ENCODE assay signal across 9 cellular contexts in the genomic region with DNA sequence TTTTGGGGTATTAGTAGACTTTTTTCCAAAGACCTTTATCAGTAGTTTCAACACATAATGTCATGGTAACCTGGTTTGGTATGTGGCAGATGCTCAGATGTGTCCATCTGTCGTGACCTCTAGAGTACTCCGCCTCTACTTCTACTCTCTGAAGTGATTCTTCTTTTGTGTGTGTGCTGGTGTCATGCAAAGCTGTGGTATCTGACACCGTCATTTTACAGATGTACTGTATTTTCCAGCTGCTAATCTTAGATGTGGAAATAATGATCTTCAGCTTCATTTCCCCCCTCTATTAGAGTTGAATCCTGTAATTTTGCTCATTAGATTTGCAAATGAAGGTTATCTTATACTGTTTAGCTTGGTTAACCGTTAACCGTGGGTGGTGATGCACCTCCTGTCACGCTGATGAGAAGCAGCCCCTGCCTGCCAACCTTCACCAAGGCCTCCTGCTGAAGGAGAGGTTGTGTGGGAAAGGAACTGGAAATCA.
A peak's percentile ranks its signal among the peaks of the same experiment; 100 is the strongest.
DNase-seq lines count a peak whose midpoint lies in the region; ATAC-seq and TF ChIP-seq lines count a peak whose summit lies in the region.
"Had no signal": no experiment of that assay in that cellular context is flagged by ENCODE, and none has a peak within 500 bp of the region (broad histone marks: within the 10 kb centered on the region; RNA-seq: fewer than 3 reads in every experiment).

No MANE protein-coding gene starts in this region.

- CTCF ChIA-PET in A673 (lab: Charles Lee): no interaction called here

- intact Hi-C loops in A673 (cut with micrococcal nuclease; ENCODE audit: unreplicated experiment): no loop called here

- peak; percentile 59 for DNase-seq in ELF-1 (ENCODE audit: low read depth, low spot score)
- peak; percentile 60 for DNase-seq in fibroblast of villous mesenchyme (ENCODE audit: low read depth)
- no peak for DNase-seq in A673 (ENCODE audit: low spot score)
- no peak for DNase-seq in HK-2 (ENCODE audit: unreplicated experiment)
- no peak for DNase-seq in HAP-1 (ENCODE audit: low spot score in 2 of 2)
- DNase-seq in activated CD4-positive, CD25-positive, alpha-beta regulatory T cell treated with anti-CD3 and anti-CD28 coated beads, Interleukin-2, amount 50 U/mL, for 72 hours: no peak
- DNase-seq: effector CD8-positive, alpha-beta T cell had no signal

- BruUV-seq in A673 (replicated peaks; lab: Mats Ljungman, UMichigan): no TSS peak

- peak; percentile 86 for ATAC-seq in GM19397 (IDR thresholded peaks at IDR 0.05; ENCODE audit: unreplicated experiment)
- ATAC-seq in HG03354 (IDR thresholded peaks at IDR 0.05; ENCODE audit: poor library complexity, severe bottlenecking, unreplicated experiment): peak; percentile 97

- H3K36me3 ChIP-seq in A673 (ENCODE audit: insufficient read depth, low read length, poor library complexity, severe bottlenecking): no peaks in the 10 kb centered on the region
- H3K36me3 ChIP-seq in HAP-1 (replicated peaks): no peaks in the 10 kb centered on the region

- no peak overlapping the region for H3K27ac ChIP-seq in A673 (ENCODE audit: low read depth, low read length, poor library complexity, severe bottlenecking)

- H3K9me3 ChIP-seq in A673 (ENCODE audit: low read depth, low read length, poor library complexity, severe bottlenecking) (no peaks in the 10 kb centered on the region), HAP-1 (no peaks in the 10 kb centered on the region)

- in situ Hi-C loops in HAP-1 (cut with MboI; ENCODE audit: low sequenced_read_pairs): no loop called here

- H3K4me3 ChIP-seq in fibroblast of villous mesenchyme (ENCODE audit: low read depth, low read length) (no peak overlapping the region), A673 (ENCODE audit: low read depth, low read length, poor library complexity, severe bottlenecking) (no peak overlapping the region), HAP-1 (no peak overlapping the region)

- POLR2A ChIA-PET in A673 (lab: Charles Lee; ENCODE audit: low non-redundant PET): interaction anchor here (0.5 kb wide), 1 partner anchor 10 kb away, joined by 6 read pairs; no protein-coding TSS in a partner anchor

- H3K27me3 ChIP-seq in A673 (replicated peaks; ENCODE audit: insufficient read depth, low read depth, low read length, poor library complexity): no peaks in the 10 kb centered on the region
- no peaks in the 10 kb centered on the region for H3K27me3 ChIP-seq in HAP-1 (ENCODE audit: low read depth)

- TF ChIP-seq CTCF in fibroblast of villous mesenchyme (IDR thresholded peaks at IDR 0.05; ENCODE audit: insufficient read depth, low read depth, low read length): no peak
- TF ChIP-seq CTCF in A673 (conservative IDR thresholded peaks at IDR 0.05; ENCODE audit: low read depth, low read length): no peak

- peaks cover 4% of the 10 kb centered on the region for H3K4me1 ChIP-seq in A673 (ENCODE audit: insufficient read depth, low read length, poor library complexity, severe bottlenecking)
- no peaks in the 10 kb centered on the region for H3K4me1 ChIP-seq in HAP-1

Comparison
In these comparisons a context has a peak if more than half of its experiments do, and no peak if none do; other contexts are left out.
1. DNase-seq: peak in ELF-1 (single experiment) and fibroblast of villous mesenchyme (single experiment); none in A673 (single experiment), HK-2 (single experiment), HAP-1 (0 of 2) and activated CD4-positive, CD25-positive, alpha-beta regulatory T cell treated with anti-CD3 and anti-CD28 coated beads, Interleukin-2, amount 50 U/mL, for 72 hours (single experiment).